Comparison of ENCODE assay signal across 2 cellular contexts in the genomic region with DNA sequence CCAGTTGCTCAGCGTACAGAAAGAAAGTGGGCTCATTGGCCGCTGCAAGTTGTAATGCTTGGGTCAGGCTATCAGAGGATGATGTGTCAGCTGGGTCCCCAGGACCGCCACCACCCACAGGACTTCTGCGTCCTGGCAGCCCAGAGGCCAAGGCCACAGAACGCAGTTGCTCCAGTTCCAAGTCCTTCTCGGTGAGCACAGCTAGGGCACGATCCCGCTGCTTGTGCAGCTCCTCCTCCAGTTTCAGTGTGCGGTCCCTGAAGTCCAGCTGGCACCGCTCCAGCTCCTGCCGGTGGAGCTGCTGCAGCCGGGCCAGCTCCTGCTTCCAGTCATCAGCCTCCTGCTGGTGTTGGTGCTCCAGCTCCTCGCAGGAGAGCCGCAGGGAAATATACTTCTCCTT.
TF ChIP-seq lines count a peak whose summit lies in the region.

No MANE protein-coding gene starts in this region.

TF ChIP-seq in SK-N-SH, 30 proteins besides CTCF, POLR2A, EP300 and RAD21 (continued from another document):
- TF ChIP-seq, protein P1, sequence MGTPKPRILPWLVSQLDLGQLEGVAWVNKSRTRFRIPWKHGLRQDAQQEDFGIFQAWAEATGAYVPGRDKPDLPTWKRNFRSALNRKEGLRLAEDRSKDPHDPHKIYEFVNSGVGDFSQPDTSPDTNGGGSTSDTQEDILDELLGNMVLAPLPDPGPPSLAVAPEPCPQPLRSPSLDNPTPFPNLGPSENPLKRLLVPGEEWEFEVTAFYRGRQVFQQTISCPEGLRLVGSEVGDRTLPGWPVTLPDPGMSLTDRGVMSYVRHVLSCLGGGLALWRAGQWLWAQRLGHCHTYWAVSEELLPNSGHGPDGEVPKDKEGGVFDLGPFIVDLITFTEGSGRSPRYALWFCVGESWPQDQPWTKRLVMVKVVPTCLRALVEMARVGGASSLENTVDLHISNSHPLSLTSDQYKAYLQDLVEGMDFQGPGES (IDR thresholded peaks at IDR 0.05; ENCODE audit: low read depth, low read length): no peak
- TF ChIP-seq YY1 (IDR thresholded peaks at IDR 0.05; ENCODE audit: low read depth) (no peak), FOXJ3 (CRISPR knock-in tag; IDR thresholded peaks at IDR 0.05) (no peak), SIN3A (IDR thresholded peaks at IDR 0.05; ENCODE audit: borderline replicate concordance, low read depth, low read length) (no peak)
- TF ChIP-seq, protein P2, sequence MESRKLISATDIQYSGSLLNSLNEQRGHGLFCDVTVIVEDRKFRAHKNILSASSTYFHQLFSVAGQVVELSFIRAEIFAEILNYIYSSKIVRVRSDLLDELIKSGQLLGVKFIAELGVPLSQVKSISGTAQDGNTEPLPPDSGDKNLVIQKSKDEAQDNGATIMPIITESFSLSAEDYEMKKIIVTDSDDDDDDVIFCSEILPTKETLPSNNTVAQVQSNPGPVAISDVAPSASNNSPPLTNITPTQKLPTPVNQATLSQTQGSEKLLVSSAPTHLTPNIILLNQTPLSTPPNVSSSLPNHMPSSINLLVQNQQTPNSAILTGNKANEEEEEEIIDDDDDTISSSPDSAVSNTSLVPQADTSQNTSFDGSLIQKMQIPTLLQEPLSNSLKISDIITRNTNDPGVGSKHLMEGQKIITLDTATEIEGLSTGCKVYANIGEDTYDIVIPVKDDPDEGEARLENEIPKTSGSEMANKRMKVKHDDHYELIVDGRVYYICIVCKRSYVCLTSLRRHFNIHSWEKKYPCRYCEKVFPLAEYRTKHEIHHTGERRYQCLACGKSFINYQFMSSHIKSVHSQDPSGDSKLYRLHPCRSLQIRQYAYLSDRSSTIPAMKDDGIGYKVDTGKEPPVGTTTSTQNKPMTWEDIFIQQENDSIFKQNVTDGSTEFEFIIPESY (IDR thresholded peaks at IDR 0.05; ENCODE audit: borderline replicate concordance, low read depth): no peak
- TF ChIP-seq, protein P3, sequence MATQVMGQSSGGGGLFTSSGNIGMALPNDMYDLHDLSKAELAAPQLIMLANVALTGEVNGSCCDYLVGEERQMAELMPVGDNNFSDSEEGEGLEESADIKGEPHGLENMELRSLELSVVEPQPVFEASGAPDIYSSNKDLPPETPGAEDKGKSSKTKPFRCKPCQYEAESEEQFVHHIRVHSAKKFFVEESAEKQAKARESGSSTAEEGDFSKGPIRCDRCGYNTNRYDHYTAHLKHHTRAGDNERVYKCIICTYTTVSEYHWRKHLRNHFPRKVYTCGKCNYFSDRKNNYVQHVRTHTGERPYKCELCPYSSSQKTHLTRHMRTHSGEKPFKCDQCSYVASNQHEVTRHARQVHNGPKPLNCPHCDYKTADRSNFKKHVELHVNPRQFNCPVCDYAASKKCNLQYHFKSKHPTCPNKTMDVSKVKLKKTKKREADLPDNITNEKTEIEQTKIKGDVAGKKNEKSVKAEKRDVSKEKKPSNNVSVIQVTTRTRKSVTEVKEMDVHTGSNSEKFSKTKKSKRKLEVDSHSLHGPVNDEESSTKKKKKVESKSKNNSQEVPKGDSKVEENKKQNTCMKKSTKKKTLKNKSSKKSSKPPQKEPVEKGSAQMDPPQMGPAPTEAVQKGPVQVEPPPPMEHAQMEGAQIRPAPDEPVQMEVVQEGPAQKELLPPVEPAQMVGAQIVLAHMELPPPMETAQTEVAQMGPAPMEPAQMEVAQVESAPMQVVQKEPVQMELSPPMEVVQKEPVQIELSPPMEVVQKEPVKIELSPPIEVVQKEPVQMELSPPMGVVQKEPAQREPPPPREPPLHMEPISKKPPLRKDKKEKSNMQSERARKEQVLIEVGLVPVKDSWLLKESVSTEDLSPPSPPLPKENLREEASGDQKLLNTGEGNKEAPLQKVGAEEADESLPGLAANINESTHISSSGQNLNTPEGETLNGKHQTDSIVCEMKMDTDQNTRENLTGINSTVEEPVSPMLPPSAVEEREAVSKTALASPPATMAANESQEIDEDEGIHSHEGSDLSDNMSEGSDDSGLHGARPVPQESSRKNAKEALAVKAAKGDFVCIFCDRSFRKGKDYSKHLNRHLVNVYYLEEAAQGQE (IDR thresholded peaks at IDR 0.05; ENCODE audit: low read depth, low read length): no peak
- TF ChIP-seq, protein P4, sequence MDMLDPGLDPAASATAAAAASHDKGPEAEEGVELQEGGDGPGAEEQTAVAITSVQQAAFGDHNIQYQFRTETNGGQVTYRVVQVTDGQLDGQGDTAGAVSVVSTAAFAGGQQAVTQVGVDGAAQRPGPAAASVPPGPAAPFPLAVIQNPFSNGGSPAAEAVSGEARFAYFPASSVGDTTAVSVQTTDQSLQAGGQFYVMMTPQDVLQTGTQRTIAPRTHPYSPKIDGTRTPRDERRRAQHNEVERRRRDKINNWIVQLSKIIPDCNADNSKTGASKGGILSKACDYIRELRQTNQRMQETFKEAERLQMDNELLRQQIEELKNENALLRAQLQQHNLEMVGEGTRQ (IDR thresholded peaks at IDR 0.05; ENCODE audit: borderline replicate concordance, low read depth, low read length): no peak

TF ChIP-seq in SK-N-SH treated with all-trans-retinoic acid at 6 μM for 48 hours, 23 proteins besides CTCF, POLR2A, EP300 and RAD21 (continued from another document):
- TF ChIP-seq, protein P5, sequence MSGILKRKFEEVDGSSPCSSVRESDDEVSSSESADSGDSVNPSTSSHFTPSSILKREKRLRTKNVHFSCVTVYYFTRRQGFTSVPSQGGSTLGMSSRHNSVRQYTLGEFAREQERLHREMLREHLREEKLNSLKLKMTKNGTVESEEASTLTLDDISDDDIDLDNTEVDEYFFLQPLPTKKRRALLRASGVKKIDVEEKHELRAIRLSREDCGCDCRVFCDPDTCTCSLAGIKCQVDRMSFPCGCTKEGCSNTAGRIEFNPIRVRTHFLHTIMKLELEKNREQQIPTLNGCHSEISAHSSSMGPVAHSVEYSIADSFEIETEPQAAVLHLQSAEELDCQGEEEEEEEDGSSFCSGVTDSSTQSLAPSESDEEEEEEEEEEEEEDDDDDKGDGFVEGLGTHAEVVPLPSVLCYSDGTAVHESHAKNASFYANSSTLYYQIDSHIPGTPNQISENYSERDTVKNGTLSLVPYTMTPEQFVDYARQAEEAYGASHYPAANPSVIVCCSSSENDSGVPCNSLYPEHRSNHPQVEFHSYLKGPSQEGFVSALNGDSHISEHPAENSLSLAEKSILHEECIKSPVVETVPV (CRISPR knock-in tag; IDR thresholded peaks at IDR 0.05): no peak
- TF ChIP-seq, protein P6, sequence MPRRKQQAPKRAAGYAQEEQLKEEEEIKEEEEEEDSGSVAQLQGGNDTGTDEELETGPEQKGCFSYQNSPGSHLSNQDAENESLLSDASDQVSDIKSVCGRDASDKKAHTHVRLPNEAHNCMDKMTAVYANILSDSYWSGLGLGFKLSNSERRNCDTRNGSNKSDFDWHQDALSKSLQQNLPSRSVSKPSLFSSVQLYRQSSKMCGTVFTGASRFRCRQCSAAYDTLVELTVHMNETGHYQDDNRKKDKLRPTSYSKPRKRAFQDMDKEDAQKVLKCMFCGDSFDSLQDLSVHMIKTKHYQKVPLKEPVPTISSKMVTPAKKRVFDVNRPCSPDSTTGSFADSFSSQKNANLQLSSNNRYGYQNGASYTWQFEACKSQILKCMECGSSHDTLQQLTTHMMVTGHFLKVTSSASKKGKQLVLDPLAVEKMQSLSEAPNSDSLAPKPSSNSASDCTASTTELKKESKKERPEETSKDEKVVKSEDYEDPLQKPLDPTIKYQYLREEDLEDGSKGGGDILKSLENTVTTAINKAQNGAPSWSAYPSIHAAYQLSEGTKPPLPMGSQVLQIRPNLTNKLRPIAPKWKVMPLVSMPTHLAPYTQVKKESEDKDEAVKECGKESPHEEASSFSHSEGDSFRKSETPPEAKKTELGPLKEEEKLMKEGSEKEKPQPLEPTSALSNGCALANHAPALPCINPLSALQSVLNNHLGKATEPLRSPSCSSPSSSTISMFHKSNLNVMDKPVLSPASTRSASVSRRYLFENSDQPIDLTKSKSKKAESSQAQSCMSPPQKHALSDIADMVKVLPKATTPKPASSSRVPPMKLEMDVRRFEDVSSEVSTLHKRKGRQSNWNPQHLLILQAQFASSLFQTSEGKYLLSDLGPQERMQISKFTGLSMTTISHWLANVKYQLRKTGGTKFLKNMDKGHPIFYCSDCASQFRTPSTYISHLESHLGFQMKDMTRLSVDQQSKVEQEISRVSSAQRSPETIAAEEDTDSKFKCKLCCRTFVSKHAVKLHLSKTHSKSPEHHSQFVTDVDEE (CRISPR knock-in tag; IDR thresholded peaks at IDR 0.05): no peak
